In the genomic region with DNA sequence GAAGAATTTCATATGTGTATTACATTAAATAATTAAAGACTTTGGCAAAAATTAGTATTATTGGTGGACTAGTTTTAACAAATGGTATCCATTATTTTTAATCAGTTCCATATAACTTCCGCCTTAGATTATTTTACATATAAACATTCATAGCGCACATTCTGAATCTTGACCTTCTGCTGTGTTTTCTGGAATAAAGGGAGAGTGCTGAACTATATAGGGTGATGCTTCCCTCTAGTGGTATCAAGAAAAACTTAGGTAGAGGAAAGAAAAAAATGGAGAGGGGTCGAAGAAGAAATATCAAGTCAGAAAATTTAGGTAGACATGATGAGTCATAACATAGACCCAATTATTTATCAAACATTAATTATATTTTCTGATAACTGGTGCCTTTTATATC, we compare ENCODE assay signal across 8 cellular contexts.
DNase-seq lines count a peak whose midpoint lies in the region; ATAC-seq and TF ChIP-seq lines count a peak whose summit lies in the region.

No MANE protein-coding gene starts in this region.

- intact Hi-C loops in heart right ventricle (cut with DNase I) (loop anchor here in 7 of 10 donors (2.0 to 10.0 kb wide), 5 partner anchors 120 to 240 kb away; no protein-coding TSS in a partner anchor), cardiac septum (cut with DNase I) (loop anchor here (10.0 kb wide), 2 partner anchors 120 to 250 kb away; no protein-coding TSS in a partner anchor), lower leg skin (cut with DNase I; ENCODE audit: low total_unique reads) (no loop called here)

- H3K36me3 Mint-ChIP-seq in endodermal cell (ENCODE audit: low read depth), result no peaks in the 10 kb centered on the region

- no peak overlapping the region for H3K27ac Mint-ChIP-seq in endodermal cell

- no peak overlapping the region for H3K4me3 ChIP-seq in heart right ventricle
- H3K4me3 ChIP-seq in endodermal cell (ENCODE audit: low read length), result no peak overlapping the region
- no peak overlapping the region for H3K4me3 ChIP-seq in osteoblast (ENCODE audit: insufficient read depth, low read length)
- H3K4me3 ChIP-seq in lower leg skin (ENCODE audit: low read depth, poor library complexity, severe bottlenecking), result no peak overlapping the region

- no peaks in the 10 kb centered on the region for H3K9me3 ChIP-seq in heart right ventricle
- no peaks in the 10 kb centered on the region for H3K9me3 ChIP-seq in endodermal cell (ENCODE audit: control insufficient read depth, low read length)
- H3K9me3 ChIP-seq in osteoblast (ENCODE audit: low read depth, low read length), result no peaks in the 10 kb centered on the region

- no peaks in the 10 kb centered on the region for H3K9me3 Mint-ChIP-seq in endodermal cell

- TF ChIP-seq CTCF in heart right ventricle (IDR thresholded peaks at IDR 0.05), result peak in 7 of 9 donors; percentile 39 to 63 (median 50)
- TF ChIP-seq CTCF in endodermal cell (conservative IDR thresholded peaks at IDR 0.05), result peak; percentile 84
- peak; percentile 61 for TF ChIP-seq CTCF in osteoblast (IDR thresholded peaks at IDR 0.05; ENCODE audit: extremely low read depth, low read depth, low read length)
- no peak for TF ChIP-seq CTCF in lower leg skin (IDR thresholded peaks at IDR 0.05)

- H3K79me2 ChIP-seq in osteoblast (ENCODE audit: insufficient read depth, low read length), result no peaks in the 10 kb centered on the region

- H3K27ac ChIP-seq in heart right ventricle, result no peak overlapping the region
- no peak overlapping the region for H3K27ac ChIP-seq in endodermal cell (ENCODE audit: low read depth, low read length)
- no peak overlapping the region for H3K27ac ChIP-seq in osteoblast (ENCODE audit: low read depth, low read length)

- H3K27me3 Mint-ChIP-seq in endodermal cell (ENCODE audit: insufficient read depth), result no peaks in the 10 kb centered on the region

- ATAC-seq in heart right ventricle, result peak in 1 of 8 donors; percentile 62
- ATAC-seq in GM19023 (IDR thresholded peaks at IDR 0.05; ENCODE audit: unreplicated experiment), result no peak

- H3K4me1 ChIP-seq in heart right ventricle, result no peaks in the 10 kb centered on the region
- H3K4me1 ChIP-seq in endodermal cell (ENCODE audit: control insufficient read depth, insufficient read depth, low read length), result no peaks in the 10 kb centered on the region
- H3K4me1 ChIP-seq in osteoblast (ENCODE audit: insufficient read depth, low read length), result peaks cover 5% of the 10 kb centered on the region

- 29 to 39% methylated on average over 3 of the region's 3 CpGs for WGBS in heart right ventricle, 2 donors
- WGBS in endodermal cell (ENCODE audit: insufficient coverage in 1 of 2, insufficient read length in 1 of 2), 2 experiments, result 82% methylated on average over 2 of the region's 3 CpGs; no CpG with 5 or more reads in 1 of the 2 experiments
- WGBS in lower leg skin, 2 donors, result 35 to 37% methylated on average over 3 of the region's 3 CpGs

- no peaks in the 10 kb centered on the region for H4K20me1 ChIP-seq in osteoblast (ENCODE audit: insufficient read depth, low read length)

- no peak overlapping the region for H2AFZ ChIP-seq in osteoblast (ENCODE audit: low read length)

- no peaks in the 10 kb centered on the region for H3K4me1 Mint-ChIP-seq in endodermal cell

- H3K4me3 Mint-ChIP-seq in endodermal cell, result no peak overlapping the region

- no peak for DNase-seq in heart right ventricle
- no peak for DNase-seq in cardiac septum (ENCODE audit: low spot score)
- peak; percentile 4 for DNase-seq in NCI-H748 treated with DMSO at 0.1 percent for 48 hours (lab: John Stamatoyannopoulos, UW)
- DNase-seq in endodermal cell, result no peak
- no peak for DNase-seq in osteoblast (ENCODE audit: insufficient read length, low spot score, missing footprints)
- no peak for DNase-seq in activated CD4-positive, alpha-beta T cell treated with anti-CD3 and anti-CD28 coated beads, Interleukin-2, amount 50 U/mL, for 1 hour
- DNase-seq in lower leg skin (ENCODE audit: low spot score in 2 of 2), result no peak

- H3K27me3 ChIP-seq in heart right ventricle (no peaks in the 10 kb centered on the region), endodermal cell (ENCODE audit: control insufficient read depth, insufficient read depth, low read length, poor library complexity, severe bottlenecking) (no peaks in the 10 kb centered on the region), osteoblast (ENCODE audit: insufficient read depth, low read length) (no peaks in the 10 kb centered on the region)

- H3K36me3 ChIP-seq in heart right ventricle (no peaks in the 10 kb centered on the region), endodermal cell (ENCODE audit: control insufficient read depth, insufficient read depth, low read length) (no peaks in the 10 kb centered on the region), osteoblast (ENCODE audit: insufficient read depth, low read length) (peaks cover 8% of the 10 kb centered on the region)

- no peak for TF ChIP-seq POLR2A in lower leg skin (IDR thresholded peaks at IDR 0.05)

- no peak overlapping the region for H3K9ac ChIP-seq in endodermal cell (ENCODE audit: extremely low read depth, low read length, poor library complexity, severe bottlenecking)

- H3K4me2 ChIP-seq in osteoblast (ENCODE audit: insufficient read depth, low read length), result no peak overlapping the region

Comparison
In these comparisons a context has a peak if more than half of its experiments do, and no peak if none do; other contexts are left out.
1. CTCF ChIP-seq: peak in heart right ventricle (7 of 9), endodermal cell (single experiment) and osteoblast (single experiment); none in lower leg skin (0 of 3).